In genomic region chr1:248824701-248825100, GRCh38 we compare ENCODE assay signal across 9 cellular contexts. TPM values are rescaled to one million over a fixed set of nuclear protein-coding genes. Genes with fewer than 3 reads are reported as not detected.
DNase-seq lines count a peak whose midpoint lies in the region; ATAC-seq and TF ChIP-seq lines count a peak whose summit lies in the region.
"Had no signal": no experiment of that assay in that cellular context is flagged by ENCODE, and none has a peak within 500 bp of the region (broad histone marks: within the 10 kb centered on the region; RNA-seq: fewer than 3 reads in every experiment).

No MANE protein-coding gene starts in this region.

- no peaks in the 10 kb centered on the region for H3K27me3 Mint-ChIP-seq in activated CD4-positive, alpha-beta memory T cell treated with anti-CD3 and anti-CD28 coated beads, Interleukin-2, amount 10 ng/mL, durations not matched to agents 7 days and 5 days

- no peak for ATAC-seq in GM18867 (IDR thresholded peaks at IDR 0.05; ENCODE audit: unreplicated experiment)

- 92% methylated on average over 3 of the region's 3 CpGs for WGBS in hepatocyte (ENCODE audit: low lambda C conversion rate, missing lambda C conversion rate)

- peak overlapping the region; percentile 95 for H3K4me2 ChIP-seq in hepatocyte
- peak overlapping the region; percentile 95 for H3K4me2 ChIP-seq in skeletal muscle satellite cell (ENCODE audit: low read length)

- H4K20me1 ChIP-seq in hepatocyte (ENCODE audit: insufficient read depth, poor library complexity, severe bottlenecking): peaks cover 7% of the 10 kb centered on the region

- H3K79me2 ChIP-seq in hepatocyte: peaks cover 57% of the 10 kb centered on the region

- H3K27ac Mint-ChIP-seq in activated CD4-positive, alpha-beta memory T cell treated with anti-CD3 and anti-CD28 coated beads, Interleukin-2, amount 10 ng/mL, durations not matched to agents 7 days and 5 days: peak overlapping the region; percentile 98

- peaks cover 67% of the 10 kb centered on the region for H3K4me1 Mint-ChIP-seq in activated CD4-positive, alpha-beta memory T cell treated with anti-CD3 and anti-CD28 coated beads, Interleukin-2, amount 10 ng/mL, durations not matched to agents 7 days and 5 days

- CTCF ChIA-PET in HEK293 (lab: Yijun Ruan, JAX): no interaction called here
- CTCF ChIA-PET in activated CD4-positive, alpha-beta memory T cell treated with anti-CD3 and anti-CD28 coated beads, Interleukin-2, amount 10 ng/mL, durations not matched to agents 7 days and 5 days (lab: Charles Lee): no interaction called here

- H3K9ac ChIP-seq in skeletal muscle satellite cell (ENCODE audit: low read depth, low read length): peak overlapping the region; percentile 89

- H3K4me3 ChIP-seq in HEK293 (ENCODE audit: low read depth, low read length) (peak overlapping the region; percentile 65; the same call in 1 of the 2 replicates), hepatocyte (peak overlapping the region; percentile 55), skeletal muscle satellite cell (ENCODE audit: low read length) (peak overlapping the region; percentile 82)

- H3K27ac ChIP-seq in HEK293 (ENCODE audit: extremely low read depth, low read depth, low read length): no peak overlapping the region
- H3K27ac ChIP-seq in hepatocyte: no peak overlapping the region

- H3K4me3 Mint-ChIP-seq in activated CD4-positive, alpha-beta memory T cell treated with anti-CD3 and anti-CD28 coated beads, Interleukin-2, amount 10 ng/mL, durations not matched to agents 7 days and 5 days: peak overlapping the region; percentile 84

- TF ChIP-seq CTCF in HEK293 (tag by site-specific recombination; IDR thresholded peaks at IDR 0.05): no peak
- no peak for TF ChIP-seq CTCF in hepatocyte (IDR thresholded peaks at IDR 0.05; ENCODE audit: poor library complexity)

- H2AFZ ChIP-seq in hepatocyte: no peak overlapping the region

- DNase-seq in activated CD4-positive, alpha-beta memory T cell treated with anti-CD3 and anti-CD28 coated beads, Interleukin-2, amount 10 ng/mL, durations not matched to agents 7 days and 5 days: no peak
- DNase-seq in hepatocyte (ENCODE audit: low spot score): no peak
- DNase-seq in NOMO-1 treated with dmso at 0.1 percent for 144 hours (lab: John Stamatoyannopoulos, UW; ENCODE audit: unreplicated experiment): no peak
- DNase-seq in NCI-H1092 (lab: John Stamatoyannopoulos, UW): no peak
- no peak for DNase-seq in activated CD4-positive, alpha-beta T cell treated with anti-CD3 and anti-CD28 coated beads, Interleukin-2, amount 50 U/mL, for 48 hours
- DNase-seq: NCI-H510A had no signal

- no peaks in the 10 kb centered on the region for H3K9me2 ChIP-seq in hepatocyte (replicated peaks; ENCODE audit: insufficient read depth)

- H3K27me3 ChIP-seq in hepatocyte (no peaks in the 10 kb centered on the region), skeletal muscle satellite cell (ENCODE audit: control insufficient read depth, insufficient read depth, low read length) (no peaks in the 10 kb centered on the region)

- H3K4me1 ChIP-seq in HEK293 (ENCODE audit: control insufficient read depth, insufficient read depth, low read length): no peaks in the 10 kb centered on the region
- peaks cover 20% of the 10 kb centered on the region for H3K4me1 ChIP-seq in hepatocyte (ENCODE audit: insufficient read depth)
- peaks cover 56% of the 10 kb centered on the region for H3K4me1 ChIP-seq in skeletal muscle satellite cell (ENCODE audit: control insufficient read depth, insufficient read depth, low read length)

- H3K9me3 ChIP-seq in HEK293 (ENCODE audit: control insufficient read depth, insufficient read depth, low read depth, low read length) (no peaks in the 10 kb centered on the region), hepatocyte (ENCODE audit: low read depth) (no peaks in the 10 kb centered on the region), skeletal muscle satellite cell (replicated peaks; ENCODE audit: low read length) (no peaks in the 10 kb centered on the region)

- H3K36me3 ChIP-seq in HEK293 (ENCODE audit: control insufficient read depth in 2 of 2, insufficient read depth in 1 of 2, low read length in 2 of 2): peaks cover 0 to 42% of the 10 kb centered on the region in 2 experiments; a peak in 1 of 3 replicates
- H3K36me3 ChIP-seq in hepatocyte (replicated peaks; ENCODE audit: insufficient read depth, low read depth): no peaks in the 10 kb centered on the region
- H3K36me3 ChIP-seq in skeletal muscle satellite cell (ENCODE audit: insufficient read depth, low read length): peaks cover 37% of the 10 kb centered on the region

- POLR2A ChIA-PET in HEK293 (lab: Yijun Ruan, JAX): interaction anchor here (3.0 kb wide), 1 partner anchor 14 kb away, joined by 19 read pairs; the partner anchor contains the start of gene ZNF672
- POLR2A ChIA-PET in activated CD4-positive, alpha-beta memory T cell treated with anti-CD3 and anti-CD28 coated beads, Interleukin-2, amount 10 ng/mL, durations not matched to agents 7 days and 5 days (lab: Charles Lee): interaction anchor here (1.7 to 8.0 kb wide), 5 partner anchors 13 to 38 kb away, joined by 4 to 136 read pairs (median 17); partner anchors contain the start of genes ZNF672 and ZNF692

- H3K36me3 Mint-ChIP-seq in activated CD4-positive, alpha-beta memory T cell treated with anti-CD3 and anti-CD28 coated beads, Interleukin-2, amount 10 ng/mL, durations not matched to agents 7 days and 5 days (ENCODE audit: low read depth): peaks cover 44% of the 10 kb centered on the region

- no peaks in the 10 kb centered on the region for H3K9me3 Mint-ChIP-seq in activated CD4-positive, alpha-beta memory T cell treated with anti-CD3 and anti-CD28 coated beads, Interleukin-2, amount 10 ng/mL, durations not matched to agents 7 days and 5 days

TF ChIP-seq in HEK293, 187 proteins besides CTCF, POLR2A, EP300 and RAD21 (continues in another document):
- TF ChIP-seq ZBTB6 (tag by site-specific recombination; IDR thresholded peaks at IDR 0.05) (no peak), EGR2 (tag by site-specific recombination; IDR thresholded peaks at IDR 0.05; ENCODE audit: low read depth) (no peak), ZSCAN30 (tag by site-specific recombination; IDR thresholded peaks at IDR 0.05) (no peak), WT1 (tag by site-specific recombination; IDR thresholded peaks at IDR 0.05) (no peak), ZNF404 (tag by site-specific recombination; IDR thresholded peaks at IDR 0.05) (no peak), HOXC10 (CRISPR knock-in tag; IDR thresholded peaks at IDR 0.05) (no peak), ZNF473 (tag by site-specific recombination; IDR thresholded peaks at IDR 0.05) (no peak), ZNF488 (tag by site-specific recombination; IDR thresholded peaks at IDR 0.05) (no peak)

RNA-seq across cellular contexts. Expression of gene SH3BP5L, which starts 1.0 kb away (rescaled TPM):
- total RNA-seq in activated CD4-positive, alpha-beta memory T cell treated with anti-CD3 and anti-CD28 coated beads, Interleukin-2, amount 10 ng/mL, durations not matched to agents 7 days and 5 days: 10 to 100 TPM; 31.4 to 32.0 TPM
- total RNA-seq in hepatocyte: 13.2 and 17.2 TPM in 2 replicates
- 5.3 and 6.5 TPM in 2 replicates for polyA plus RNA-seq in hepatocyte
- 19.0 and 27.3 TPM in 2 replicates for total RNA-seq in skeletal muscle satellite cell (2012; rRNA removed)

RNA-seq across cellular contexts. Expression of gene ZNF672, which starts 13.3 kb away (rescaled TPM):
- total RNA-seq in activated CD4-positive, alpha-beta memory T cell treated with anti-CD3 and anti-CD28 coated beads, Interleukin-2, amount 10 ng/mL, durations not matched to agents 7 days and 5 days: 10 to 100 TPM; 54.1 to 60.1 TPM
- total RNA-seq in hepatocyte: 19.0 and 23.6 TPM in 2 replicates
- polyA plus RNA-seq in hepatocyte: 30.7 and 34.7 TPM in 2 replicates
- total RNA-seq in skeletal muscle satellite cell (2012; rRNA removed): 12.4 and 15.5 TPM in 2 replicates

RNA-seq across cellular contexts. Expression of gene ZNF692, which starts 34.2 kb away (rescaled TPM):
- 10 to 100 TPM; 45.9 to 49.8 TPM for total RNA-seq in activated CD4-positive, alpha-beta memory T cell treated with anti-CD3 and anti-CD28 coated beads, Interleukin-2, amount 10 ng/mL, durations not matched to agents 7 days and 5 days
- 24.2 and 42.1 TPM in 2 replicates for total RNA-seq in hepatocyte
- 60.8 and 79.9 TPM in 2 replicates for polyA plus RNA-seq in hepatocyte
- 11.4 and 19.4 TPM in 2 replicates for total RNA-seq in skeletal muscle satellite cell (2012; rRNA removed)
